12 cellular contexts compared by ENCODE assay signal in the genomic region with DNA sequence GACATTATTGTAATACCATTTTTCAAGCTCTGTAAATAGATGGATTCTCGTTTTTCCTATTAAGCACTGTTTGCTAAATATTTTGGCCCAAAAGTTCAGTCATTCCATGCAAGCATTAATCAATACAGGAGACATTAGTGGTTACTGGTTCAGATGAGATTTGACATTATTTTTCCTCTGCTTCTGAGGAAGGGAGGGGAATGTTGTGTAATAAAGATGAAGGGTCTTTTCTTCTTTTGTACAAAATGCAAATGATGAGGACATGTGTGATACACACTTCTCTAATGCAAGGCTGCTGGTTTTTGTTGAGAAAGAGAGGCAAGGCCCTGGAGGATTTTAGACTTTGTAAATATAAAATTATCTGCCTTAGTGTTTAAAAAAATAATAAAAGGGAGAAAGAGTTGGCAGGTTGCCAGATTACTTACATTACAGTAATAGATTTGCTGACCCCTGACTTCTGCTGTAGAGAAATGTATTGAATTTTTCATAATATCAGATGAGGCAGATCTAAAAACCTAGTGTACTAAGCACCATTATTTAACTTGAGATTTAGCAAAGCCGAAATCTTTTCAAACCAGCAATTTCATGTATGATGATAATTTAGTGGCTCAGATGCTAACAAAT.
DNase-seq lines count a peak whose midpoint lies in the region; ATAC-seq and TF ChIP-seq lines count a peak whose summit lies in the region.
"Had no signal": no experiment of that assay in that cellular context is flagged by ENCODE, and none has a peak within 500 bp of the region (broad histone marks: within the 10 kb centered on the region; RNA-seq: fewer than 3 reads in every experiment).

No MANE protein-coding gene starts in this region.

- no peak for TF ChIP-seq CTCF in fibroblast of villous mesenchyme (IDR thresholded peaks at IDR 0.05; ENCODE audit: insufficient read depth, low read depth, low read length)
- TF ChIP-seq CTCF in thoracic aorta (IDR thresholded peaks at IDR 0.05), result no peak

- peaks cover 6% of the 10 kb centered on the region for H3K36me3 ChIP-seq in SK-N-MC (ENCODE audit: insufficient read depth, low read length)
- H3K36me3 ChIP-seq in thoracic aorta, result peaks cover 8% of the 10 kb centered on the region

- H3K4me3 ChIP-seq in SK-N-MC (peak overlapping the region; percentile 64), fibroblast of villous mesenchyme (ENCODE audit: low read depth, low read length) (no peak overlapping the region), thoracic aorta (no peak overlapping the region)
- H3K4me3 ChIP-seq: lung had no signal

- no peaks in the 10 kb centered on the region for H3K9me3 ChIP-seq in SK-N-MC (ENCODE audit: low read depth, low read length)
- no peaks in the 10 kb centered on the region for H3K9me3 ChIP-seq in thoracic aorta

- no peak for DNase-seq in activated T-cell treated with anti-CD3 and anti-CD28 coated beads, Interleukin-2, amount 50 U/mL, for 72 hours
- no peak for DNase-seq in activated T-cell treated with anti-CD3 and anti-CD28 coated beads, Interleukin-2, amount 50 U/mL, for 1 hour
- no peak for DNase-seq in SK-N-MC (ENCODE audit: low read depth, low spot score)
- peak; percentile 51 for DNase-seq in fibroblast of villous mesenchyme (ENCODE audit: low read depth)
- DNase-seq in thoracic aorta (ENCODE audit: low spot score), result no peak
- no peak for DNase-seq in SHP77 treated with DMSO at 0.1 percent for 48 hours (lab: John Stamatoyannopoulos, UW)
- no peak for DNase-seq in activated gamma-delta T cell (lab: John Stamatoyannopoulos, UW)
- DNase-seq: activated CD4-positive, CD25-positive, alpha-beta regulatory T cell treated with anti-CD3 and anti-CD28 coated beads, Interleukin-2, amount 50 U/mL, for 72 hours; effector memory CD4-positive, alpha-beta T cell; EL had no signal

- peaks cover 26 to 59% of the 10 kb centered on the region in 2 donors for H3K36me3 Mint-ChIP-seq in activated T-cell treated with anti-CD3 and anti-CD28 coated beads, Interleukin-2, amount 50 U/mL, for 72 hours (ENCODE audit: insufficient read depth in 2 of 2)

- H3K27me3 Mint-ChIP-seq in activated T-cell treated with anti-CD3 and anti-CD28 coated beads, Interleukin-2, amount 50 U/mL, for 72 hours (ENCODE audit: low read depth), result no peaks in the 10 kb centered on the region

- H3K27ac Mint-ChIP-seq in activated T-cell treated with anti-CD3 and anti-CD28 coated beads, Interleukin-2, amount 50 U/mL, for 72 hours, result peak overlapping the region; percentile 31

- no peaks in the 10 kb centered on the region for H3K27me3 ChIP-seq in thoracic aorta (replicated peaks; ENCODE audit: insufficient read depth)

- peaks cover 56 to 87% of the 10 kb centered on the region in 2 donors for H3K4me1 ChIP-seq in thoracic aorta (ENCODE audit: control insufficient read depth in 1 of 2, low read depth in 2 of 2)

- H3K27ac ChIP-seq in SK-N-MC (peak overlapping the region; percentile 97), thoracic aorta (peak overlapping the region; percentile 58 to 85)

- H3K4me3 Mint-ChIP-seq in activated T-cell treated with anti-CD3 and anti-CD28 coated beads, Interleukin-2, amount 50 U/mL, for 72 hours, result peak overlapping the region; percentile 43 to 77

- peaks cover 0 to 4% of the 10 kb centered on the region in 2 donors for H3K9me3 Mint-ChIP-seq in activated T-cell treated with anti-CD3 and anti-CD28 coated beads, Interleukin-2, amount 50 U/mL, for 72 hours

- peak overlapping the region; percentile 41 for H3K9ac ChIP-seq in SK-N-MC (ENCODE audit: insufficient read length)

- no peak for ATAC-seq in activated T-cell treated with anti-CD3 and anti-CD28 coated beads, Interleukin-2, amount 50 U/mL, for 72 hours (replicated peaks in 1 of 2)
- ATAC-seq in thoracic aorta (ENCODE audit: insufficient number of reproducible peaks, low FRiP score, low read depth), result no peak
- no peak for ATAC-seq in HG02973 (IDR thresholded peaks at IDR 0.05; ENCODE audit: unreplicated experiment)

- peaks cover 82% of the 10 kb centered on the region for H3K4me1 Mint-ChIP-seq in activated T-cell treated with anti-CD3 and anti-CD28 coated beads, Interleukin-2, amount 50 U/mL, for 72 hours (ENCODE audit: low read depth)
